Comparison of ENCODE assay signal across 8 cellular contexts in the genomic region with DNA sequence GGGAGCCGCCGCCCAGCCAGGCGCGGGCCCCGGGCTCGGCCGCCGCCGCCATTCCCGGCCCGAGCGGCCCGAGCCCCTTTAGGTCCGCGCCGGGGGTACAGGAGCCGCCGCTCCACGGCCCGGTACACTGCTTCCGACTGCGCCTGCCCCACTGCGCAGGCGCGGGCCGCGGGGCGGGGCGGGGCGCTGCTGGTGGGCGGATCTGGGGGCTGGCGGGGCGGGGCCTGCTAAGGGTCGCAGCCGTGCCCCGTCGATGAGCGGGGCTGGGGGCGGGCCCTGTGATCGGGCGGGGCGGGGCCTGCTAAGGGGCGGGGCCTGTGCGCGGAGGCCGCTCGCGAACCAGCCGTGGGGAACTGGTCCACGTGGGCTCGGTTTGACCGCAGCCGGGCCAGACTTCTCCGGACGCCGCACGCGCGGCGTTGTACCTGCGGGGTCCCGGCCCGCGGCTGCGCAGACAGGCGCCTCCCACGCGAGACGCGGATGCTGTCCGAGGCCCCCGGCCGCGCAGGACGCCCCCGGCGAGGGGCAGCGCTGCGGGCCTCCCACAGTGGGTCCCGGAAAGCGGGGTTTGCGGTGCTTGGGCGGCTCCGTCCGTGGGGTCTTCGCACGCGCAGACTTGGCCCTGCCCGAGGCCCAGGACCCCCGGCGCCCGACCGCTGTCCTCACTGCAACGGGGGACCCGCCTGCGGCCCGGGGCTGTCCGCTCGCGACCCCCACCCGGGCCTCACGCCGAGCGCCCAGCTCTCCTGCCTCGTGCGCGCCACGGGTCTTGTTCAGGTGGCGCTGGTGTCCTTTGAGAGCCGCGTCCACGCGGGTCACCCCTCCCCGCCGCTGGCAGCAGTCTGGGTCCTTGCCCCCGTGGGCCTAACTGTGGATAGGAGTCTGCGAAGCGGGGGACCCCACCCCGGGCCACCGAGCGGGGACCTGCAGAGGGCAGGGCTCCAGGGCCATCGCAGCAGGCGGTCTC. TPM values are rescaled to one million over a fixed set of nuclear protein-coding genes. Genes with fewer than 3 reads are reported as not detected.
DNase-seq lines count a peak whose midpoint lies in the region; ATAC-seq and TF ChIP-seq lines count a peak whose summit lies in the region.

A gene with protein sequence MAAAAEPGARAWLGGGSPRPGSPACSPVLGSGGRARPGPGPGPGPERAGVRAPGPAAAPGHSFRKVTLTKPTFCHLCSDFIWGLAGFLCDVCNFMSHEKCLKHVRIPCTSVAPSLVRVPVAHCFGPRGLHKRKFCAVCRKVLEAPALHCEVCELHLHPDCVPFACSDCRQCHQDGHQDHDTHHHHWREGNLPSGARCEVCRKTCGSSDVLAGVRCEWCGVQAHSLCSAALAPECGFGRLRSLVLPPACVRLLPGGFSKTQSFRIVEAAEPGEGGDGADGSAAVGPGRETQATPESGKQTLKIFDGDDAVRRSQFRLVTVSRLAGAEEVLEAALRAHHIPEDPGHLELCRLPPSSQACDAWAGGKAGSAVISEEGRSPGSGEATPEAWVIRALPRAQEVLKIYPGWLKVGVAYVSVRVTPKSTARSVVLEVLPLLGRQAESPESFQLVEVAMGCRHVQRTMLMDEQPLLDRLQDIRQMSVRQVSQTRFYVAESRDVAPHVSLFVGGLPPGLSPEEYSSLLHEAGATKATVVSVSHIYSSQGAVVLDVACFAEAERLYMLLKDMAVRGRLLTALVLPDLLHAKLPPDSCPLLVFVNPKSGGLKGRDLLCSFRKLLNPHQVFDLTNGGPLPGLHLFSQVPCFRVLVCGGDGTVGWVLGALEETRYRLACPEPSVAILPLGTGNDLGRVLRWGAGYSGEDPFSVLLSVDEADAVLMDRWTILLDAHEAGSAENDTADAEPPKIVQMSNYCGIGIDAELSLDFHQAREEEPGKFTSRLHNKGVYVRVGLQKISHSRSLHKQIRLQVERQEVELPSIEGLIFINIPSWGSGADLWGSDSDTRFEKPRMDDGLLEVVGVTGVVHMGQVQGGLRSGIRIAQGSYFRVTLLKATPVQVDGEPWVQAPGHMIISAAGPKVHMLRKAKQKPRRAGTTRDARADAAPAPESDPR (minus strand): TSS at position 139 of the 967 bp plus-strand sequence. CDS start 87 bp downstream, at position 52.

- H3K4me3 Mint-ChIP-seq in activated T-helper 2 cell treated with anti-CD3 and anti-CD28 coated beads, Interferon-gamma antibody, Interleukin-2, Interleukin-4, amounts not matched to agents 10 μg/mL and 5 μg/mL and 100 μg/mL, durations not matched to agents 14 hours and 24 hours and 36 hours (ENCODE audit: low read depth), result peak within 1 kb of the TSS; percentile 52
- H3K4me3 Mint-ChIP-seq in nephron progenitor cell, result peak within 1 kb of the TSS; percentile 57

- ATAC-seq in HG03457 (IDR thresholded peaks at IDR 0.05; ENCODE audit: unreplicated experiment), result peak; percentile 44

- no peaks in the 10 kb centered on the region for H3K36me3 Mint-ChIP-seq in activated T-helper 2 cell treated with anti-CD3 and anti-CD28 coated beads, Interferon-gamma antibody, Interleukin-2, Interleukin-4, amounts not matched to agents 10 μg/mL and 5 μg/mL and 100 μg/mL, durations not matched to agents 14 hours and 24 hours and 36 hours (ENCODE audit: low read depth)
- H3K36me3 Mint-ChIP-seq in nephron progenitor cell (ENCODE audit: low read depth), result no peaks in the 10 kb centered on the region

- DNase-seq in AG09319 (ENCODE audit: extremely low read depth, low read depth) (peak; percentile 71), GM19240 (ENCODE audit: insufficient read length, low spot score) (peak; percentile 99), RPMI7951 (ENCODE audit: low read depth) (peak; percentile 68), fibroblast of the conjunctiva (ENCODE audit: low read depth) (peak; percentile 62), nephron progenitor cell (peak; percentile 90)
- DNase-seq in activated T-helper 2 cell treated with anti-CD3 and anti-CD28 coated beads, Interferon-gamma antibody, Interleukin-2, Interleukin-4, amounts not matched to agents 10 μg/mL and 5 μg/mL and 100 μg/mL, durations not matched to agents 14 hours and 24 hours and 36 hours (ENCODE audit: low spot score), result peak; percentile 79
- peak; percentile 79 for DNase-seq in stimulated activated naive CD4-positive, alpha-beta T cell treated with Interleukin-2 at 50 U/mL for 16 hours (lab: John Stamatoyannopoulos, UW)

- TF ChIP-seq CTCF in AG09319 (IDR thresholded peaks at IDR 0.05; ENCODE audit: low read depth, low read length) (no peak), nephron progenitor cell (IDR thresholded peaks at IDR 0.05) (no peak)

- intact Hi-C loops in activated T-helper 2 cell treated with anti-CD3 and anti-CD28 coated beads, Interferon-gamma antibody, Interleukin-2, Interleukin-4, amounts not matched to agents 10 μg/mL and 5 μg/mL and 100 μg/mL, durations not matched to agents 14 hours and 24 hours and 36 hours (cut with micrococcal nuclease), result loop anchor here (1.0 to 2.0 kb wide), 4 partner anchors 12 to 94 kb away; a partner anchor contains a TSS

- H3K27me3 Mint-ChIP-seq in activated T-helper 2 cell treated with anti-CD3 and anti-CD28 coated beads, Interferon-gamma antibody, Interleukin-2, Interleukin-4, amounts not matched to agents 10 μg/mL and 5 μg/mL and 100 μg/mL, durations not matched to agents 14 hours and 24 hours and 36 hours (ENCODE audit: low read depth), result no peaks in the 10 kb centered on the region
- H3K27me3 Mint-ChIP-seq in nephron progenitor cell (ENCODE audit: low read depth, poor library complexity), result peaks cover 43% of the 10 kb centered on the region

- H3K9me3 Mint-ChIP-seq in activated T-helper 2 cell treated with anti-CD3 and anti-CD28 coated beads, Interferon-gamma antibody, Interleukin-2, Interleukin-4, amounts not matched to agents 10 μg/mL and 5 μg/mL and 100 μg/mL, durations not matched to agents 14 hours and 24 hours and 36 hours, result no peaks in the 10 kb centered on the region
- H3K9me3 Mint-ChIP-seq in nephron progenitor cell, result peaks cover 13% of the 10 kb centered on the region

- no peak within 1 kb of the TSS for H3K27ac Mint-ChIP-seq in activated T-helper 2 cell treated with anti-CD3 and anti-CD28 coated beads, Interferon-gamma antibody, Interleukin-2, Interleukin-4, amounts not matched to agents 10 μg/mL and 5 μg/mL and 100 μg/mL, durations not matched to agents 14 hours and 24 hours and 36 hours
- H3K27ac Mint-ChIP-seq in nephron progenitor cell, result no peak within 1 kb of the TSS

- H3K4me1 Mint-ChIP-seq in activated T-helper 2 cell treated with anti-CD3 and anti-CD28 coated beads, Interferon-gamma antibody, Interleukin-2, Interleukin-4, amounts not matched to agents 10 μg/mL and 5 μg/mL and 100 μg/mL, durations not matched to agents 14 hours and 24 hours and 36 hours (ENCODE audit: low read depth), result no peaks in the 10 kb centered on the region
- peaks cover 9% of the 10 kb centered on the region for H3K4me1 Mint-ChIP-seq in nephron progenitor cell

RNA-seq across cellular contexts. Expression of the gene that starts here (rescaled TPM):
- total RNA-seq in RPMI7951 (2014; rRNA removed; shearing (Covaris generic)), result 1.6 TPM in 2 replicates
- total RNA-seq in activated T-helper 2 cell treated with anti-CD3 and anti-CD28 coated beads, Interferon-gamma antibody, Interleukin-2, Interleukin-4, amounts not matched to agents 10 μg/mL and 5 μg/mL and 100 μg/mL, durations not matched to agents 14 hours and 24 hours and 36 hours, result 13.0 and 14.4 TPM in 2 replicates

Comparison
In these comparisons a context has a peak if more than half of its experiments do, and no peak if none do; other contexts are left out.
1. Peak in every context shown above with its lines: DNase-seq and ATAC-seq.